In genomic region chr1:16685445-16686371, GRCh38 we compare ENCODE assay signal across 3 cellular contexts. TPM values are rescaled to one million over a fixed set of nuclear protein-coding genes. Genes with fewer than 3 reads are reported as not detected.
"Had no signal": no experiment of that assay in that cellular context is flagged by ENCODE, and none has a peak within 500 bp of the region (broad histone marks: within the 10 kb centered on the region; RNA-seq: fewer than 3 reads in every experiment).

No MANE protein-coding gene starts in this region.

RNA-seq across cellular contexts. Expression of gene RNU1-3, which starts 19.0 kb away (rescaled TPM):
- polyA plus RNA-seq: adipose tissue, lung, psoas muscle had no signal

RNA-seq across cellular contexts. Expression of gene RNU1-4, which starts 54.6 kb away (rescaled TPM):
- polyA plus RNA-seq: adipose tissue, lung, psoas muscle had no signal
